Comparison of ENCODE assay signal across 8 cellular contexts in genomic region chr7:86926732-86927131, GRCh38.
DNase-seq lines count a peak whose midpoint lies in the region; ATAC-seq, FAIRE-seq and TF ChIP-seq lines count a peak whose summit lies in the region.

No MANE protein-coding gene starts in this region.

- no peaks in the 10 kb centered on the region for H3K36me3 Mint-ChIP-seq in activated naive CD4-positive, alpha-beta T cell treated with anti-CD3 and anti-CD28 coated beads for 36 hours (ENCODE audit: low read depth)

- TF ChIP-seq CTCF in H1 (IDR thresholded peaks at IDR 0.05; ENCODE audit: control extremely low read depth in 1 of 3, insufficient read depth in 1 of 3, low read depth in 1 of 3, low read length in 3 of 3) = peak; percentile 10 to 72 (median 62)
- TF ChIP-seq CTCF in neural cell (IDR thresholded peaks at IDR 0.05; ENCODE audit: poor library complexity, severe bottlenecking) = peak; percentile 61

- peaks cover 2% of the 10 kb centered on the region for H3K27me3 Mint-ChIP-seq in activated naive CD4-positive, alpha-beta T cell treated with anti-CD3 and anti-CD28 coated beads for 36 hours (ENCODE audit: low read depth)

- H3K4me2 ChIP-seq in H1 (ENCODE audit: insufficient read depth in 1 of 2, low read depth in 2 of 2, low read length in 2 of 2) (no peak overlapping the region), neural cell (ENCODE audit: low read length) (no peak overlapping the region)

- H3K4me3 ChIP-seq in H1 (ENCODE audit: extremely low read depth in 1 of 4, insufficient read depth in 2 of 4, low read depth in 3 of 4, low read length in 4 of 4) = no peak overlapping the region
- no peak overlapping the region for H3K4me3 ChIP-seq in neural cell (ENCODE audit: low read length)

- H3K4me1 Mint-ChIP-seq in activated naive CD4-positive, alpha-beta T cell treated with anti-CD3 and anti-CD28 coated beads for 36 hours (ENCODE audit: low read depth) = peaks cover 16% of the 10 kb centered on the region

- H2AFZ ChIP-seq in H1 (ENCODE audit: low read length) (no peak overlapping the region), neural cell (ENCODE audit: low read depth, low read length) (no peak overlapping the region)

- H3K79me2 ChIP-seq in H1 (ENCODE audit: control insufficient read depth in 1 of 2, insufficient read depth in 2 of 2, low read length in 2 of 2) = no peaks in the 10 kb centered on the region
- H3K79me2 ChIP-seq in neural cell (replicated peaks; ENCODE audit: insufficient read depth, low read length) = no peaks in the 10 kb centered on the region

- H3K9me3 Mint-ChIP-seq in activated naive CD4-positive, alpha-beta T cell treated with anti-CD3 and anti-CD28 coated beads for 36 hours = no peaks in the 10 kb centered on the region

- intact Hi-C loops in activated naive CD4-positive, alpha-beta T cell treated with anti-CD3 and anti-CD28 coated beads for 36 hours (cut with micrococcal nuclease) = loop anchor here (1.0 to 5.0 kb wide), 4 partner anchors 222 to 490 kb away; partner anchors contain the start of gene CROT

- H4K5ac ChIP-seq in H1 (ENCODE audit: insufficient read length, low read depth, low read length) = no peak overlapping the region

- H3K36me3 ChIP-seq in H1 (ENCODE audit: control insufficient read depth in 2 of 4, insufficient read depth in 4 of 4, low read length in 3 of 4) (peaks cover 0 to 24% (median 5%) of the 10 kb centered on the region in 4 experiments; a peak in 4 of 8 replicates), neural cell (ENCODE audit: insufficient read depth, low read length) (no peaks in the 10 kb centered on the region)

- POLR2A ChIA-PET in H1 (lab: Charles Lee; ENCODE audit: partially characterized antibody) = interaction anchor here (0.6 to 1.9 kb wide), 3 partner anchors 222 to 229 kb away, joined by 3 to 10 read pairs (median 4); partner anchors contain the start of gene DMTF1

- H3K4me1 ChIP-seq in H1 (replicated peaks in 1 of 4; ENCODE audit: control insufficient read depth in 3 of 4, insufficient read depth in 4 of 4, low read length in 3 of 4) = no peaks in the 10 kb centered on the region

- TF ChIP-seq POLR2A in H1 (IDR thresholded peaks at IDR 0.05; ENCODE audit: control extremely low read depth in 1 of 2, low read depth in 2 of 2, low read length in 2 of 2) = no peak

- H3K27me3 ChIP-seq in H1 (replicated peaks in 1 of 4; ENCODE audit: control insufficient read depth in 3 of 4, extremely low read depth in 1 of 4, insufficient read depth in 3 of 4, low read length in 3 of 4) = no peaks in the 10 kb centered on the region; a peak in 1 of 7 replicates
- H3K27me3 ChIP-seq in neural cell (ENCODE audit: insufficient read depth, low read depth, low read length) = no peaks in the 10 kb centered on the region

- peak; percentile 51 for ATAC-seq in GM21390 (IDR thresholded peaks at IDR 0.05; ENCODE audit: unreplicated experiment)

- no peak overlapping the region for H2BK12ac ChIP-seq in H1 (ENCODE audit: low read depth, low read length)

- H4K20me1 ChIP-seq in H1 (replicated peaks in 1 of 2; ENCODE audit: control insufficient read depth in 1 of 2, insufficient read depth in 2 of 2, low read length in 2 of 2) (no peaks in the 10 kb centered on the region), neural cell (ENCODE audit: insufficient read depth) (no peaks in the 10 kb centered on the region)

- TF ChIP-seq RAD21 in H1 (IDR thresholded peaks at IDR 0.05 in 1 of 2, conservative IDR thresholded peaks at IDR 0.05 in 1 of 2; ENCODE audit: low read depth in 2 of 2, low read length in 2 of 2) (peak; percentile 75 to 77), neural cell (conservative IDR thresholded peaks at IDR 0.05) (peak; percentile 64)

- H2BK120ac ChIP-seq in H1 (replicated peaks; ENCODE audit: low read depth, low read length) = no peak overlapping the region

- H3K14ac ChIP-seq in H1 (ENCODE audit: insufficient read length) = no peak overlapping the region

- H3K9ac ChIP-seq in H1 (replicated peaks in 1 of 4; ENCODE audit: extremely low read depth in 1 of 4, low read depth in 3 of 4, low read length in 3 of 4) (no peak overlapping the region), neural cell (ENCODE audit: low read length) (no peak overlapping the region)

- DNase-seq in activated naive CD4-positive, alpha-beta T cell treated with anti-CD3 and anti-CD28 coated beads for 36 hours = peak; percentile 43
- no peak for DNase-seq in activated naive CD4-positive, alpha-beta T cell treated with anti-CD3 and anti-CD28 coated beads, Interleukin-2, amount 50 U/mL, for 16 hours
- peak; percentile 13 for DNase-seq in M059J (ENCODE audit: low read depth)
- DNase-seq in SHP77 (lab: John Stamatoyannopoulos, UW) = peak; percentile 36 to 42
- no peak for DNase-seq in H1 (ENCODE audit: low read depth in 1 of 2, low spot score in 2 of 2)
- DNase-seq in NCI-H187 (lab: John Stamatoyannopoulos, UW) = no peak

- CTCF ChIA-PET in activated naive CD4-positive, alpha-beta T cell treated with anti-CD3 and anti-CD28 coated beads for 36 hours (lab: Charles Lee) = interaction anchor here (0.6 to 3.8 kb wide), 17 partner anchors 9 to 489 kb away, joined by 3 to 48 read pairs (median 4); no protein-coding TSS in a partner anchor
- CTCF ChIA-PET in H1 (lab: Charles Lee; ENCODE audit: partially characterized antibody) = interaction anchor here (0.7 to 4.4 kb wide), 23 partner anchors 11 to 256 kb away, joined by 3 to 86 read pairs (median 4); partner anchors contain the start of genes DMTF1 and ELAPOR2

- H3K27ac Mint-ChIP-seq in activated naive CD4-positive, alpha-beta T cell treated with anti-CD3 and anti-CD28 coated beads for 36 hours = no peak overlapping the region

- H2BK15ac ChIP-seq in H1 (ENCODE audit: low read length) = no peak overlapping the region

- no peak overlapping the region for H2BK5ac ChIP-seq in H1 (ENCODE audit: low read depth, low read length)

- peak; percentile 39 for FAIRE-seq in H1 (lab: Jason Lieb, UNC)

- H2BK20ac ChIP-seq in H1 (ENCODE audit: low read length) = no peak overlapping the region

- TF ChIP-seq EP300 in H1 (IDR thresholded peaks at IDR 0.05; ENCODE audit: borderline replicate concordance in 1 of 2, low read depth in 2 of 2, low read length in 2 of 2) (no peak), neural cell (conservative IDR thresholded peaks at IDR 0.05; ENCODE audit: poor library complexity, severe bottlenecking) (no peak)

- no peaks in the 10 kb centered on the region for H3K9me2 ChIP-seq in neural cell (ENCODE audit: insufficient read depth, low read length)

- H3K18ac ChIP-seq in H1 (ENCODE audit: extremely low read depth, low read length) = no peak overlapping the region

- no peak overlapping the region for H3K4me3 Mint-ChIP-seq in activated naive CD4-positive, alpha-beta T cell treated with anti-CD3 and anti-CD28 coated beads for 36 hours

- H3K23me2 ChIP-seq in H1 (ENCODE audit: low read depth, low read length) = no peaks in the 10 kb centered on the region

- no peaks in the 10 kb centered on the region for H3K9me3 ChIP-seq in H1 (ENCODE audit: insufficient read depth in 2 of 2, low read depth in 1 of 2, low read length in 1 of 2)
- no peaks in the 10 kb centered on the region for H3K9me3 ChIP-seq in neural cell (ENCODE audit: low read length)

- 26% methylated on average over 2 of the region's 2 CpGs; no CpG with 5 or more reads in 1 of the 2 experiments for WGBS in H1 (ENCODE audit: extremely low coverage in 1 of 2, insufficient coverage in 1 of 2, insufficient read length in 1 of 2, insufficient replicate concordance in 2 of 2, low coverage in 1 of 2, low lambda C conversion rate in 2 of 2, missing lambda C conversion rate in 1 of 2), 2 experiments

- no peaks in the 10 kb centered on the region for H3F3A ChIP-seq in neural cell (ENCODE audit: insufficient read depth, low read length, poor library complexity, severe bottlenecking)

- no peak overlapping the region for H3K56ac ChIP-seq in H1 (replicated peaks; ENCODE audit: insufficient read length, low read depth, low read length)

- H3K4ac ChIP-seq in H1 (replicated peaks; ENCODE audit: insufficient read length, low read depth, low read length) = no peak overlapping the region

- H2AK5ac ChIP-seq in H1 (ENCODE audit: low read depth, low read length) = no peak overlapping the region

- H3K27ac ChIP-seq in H1 (ENCODE audit: low read depth, low read length) (no peak overlapping the region), neural cell (ENCODE audit: low read length) (no peak overlapping the region)

- H3K79me1 ChIP-seq in H1 (ENCODE audit: low read depth, low read length) = no peaks in the 10 kb centered on the region; the same call in 1 of the 2 replicates

- H4K91ac ChIP-seq in H1 (replicated peaks; ENCODE audit: insufficient read length, low read length) = no peak overlapping the region

- no peak overlapping the region for H3K23ac ChIP-seq in H1 (ENCODE audit: insufficient read length)

- no peak overlapping the region for H4K8ac ChIP-seq in H1 (ENCODE audit: extremely low read depth, insufficient read depth, low read length)

TF ChIP-seq in H1, 55 proteins besides CTCF, POLR2A, EP300 and RAD21:
- no peak for TF ChIP-seq TAF7 (optimal IDR thresholded peaks at IDR 0.05; ENCODE audit: borderline replicate concordance, low read depth, low read length)

TF ChIP-seq in neural cell, 6 proteins besides CTCF, POLR2A, EP300 and RAD21:
- TF ChIP-seq SMC3 (conservative IDR thresholded peaks at IDR 0.05; ENCODE audit: poor library complexity) (peak; percentile 68), TAF1 (IDR thresholded peaks at IDR 0.05; ENCODE audit: low read depth) (no peak)

Comparison
In these comparisons a context has a peak if more than half of its experiments do, and no peak if none do; other contexts are left out.
1. DNase-seq: peak in activated naive CD4-positive, alpha-beta T cell treated with anti-CD3 and anti-CD28 coated beads for 36 hours (single experiment), M059J (single experiment) and SHP77 (2 of 2); none in activated naive CD4-positive, alpha-beta T cell treated with anti-CD3 and anti-CD28 coated beads, Interleukin-2, amount 50 U/mL, for 16 hours (single experiment), H1 (0 of 2) and NCI-H187 (0 of 2).